Comparison of ENCODE assay signal across 26 cellular contexts in the genomic region with DNA sequence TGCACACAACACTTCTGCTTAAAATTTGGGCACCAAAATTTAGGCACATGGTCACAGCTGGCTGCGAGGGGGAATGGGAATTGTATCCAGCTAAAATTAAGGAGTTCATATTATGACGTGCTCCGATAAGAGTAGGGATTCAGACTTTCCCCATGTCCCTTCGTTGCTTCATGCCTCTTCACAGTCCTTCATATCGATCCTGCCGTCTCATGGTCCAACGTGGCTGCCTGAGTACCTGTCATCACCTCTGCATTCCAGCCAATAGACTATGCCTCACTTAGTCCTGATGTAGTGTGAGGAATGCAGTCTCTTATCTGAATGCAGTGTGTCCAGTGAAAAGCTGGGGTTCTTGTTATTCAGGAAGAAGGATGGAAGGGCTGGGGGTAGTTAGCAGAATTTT.
"Had no signal": no experiment of that assay in that cellular context is flagged by ENCODE, and none has a peak within 500 bp of the region (broad histone marks: within the 10 kb centered on the region; RNA-seq: fewer than 3 reads in every experiment).

No MANE protein-coding gene starts in this region.

- H3K27me3 ChIP-seq: cardiac muscle cell, colonic mucosa, right atrium auricular region, transverse colon had no signal

- H3K4me3 ChIP-seq: cardiac muscle cell, colonic mucosa, esophagus squamous epithelium, right atrium auricular region, spleen, transverse colon had no signal

- H3K27ac ChIP-seq: cardiac muscle cell, colonic mucosa, epithelial cell of prostate, parathyroid adenoma, right atrium auricular region, spleen, transverse colon had no signal

- H3K9ac ChIP-seq: parathyroid adenoma had no signal

- H3K9me3 ChIP-seq: colonic mucosa, esophagus squamous epithelium, transverse colon had no signal

- H3K79me2 ChIP-seq: parathyroid adenoma had no signal

- H2AFZ ChIP-seq: parathyroid adenoma had no signal

- DNase-seq: activated CD4-positive, alpha-beta T cell treated with anti-CD3 and anti-CD28 coated beads for 36 hours; activated CD4-positive, CD25-positive, alpha-beta regulatory T cell; activated CD8-positive, alpha-beta memory T cell treated with anti-CD3 and anti-CD28 coated beads, Interleukin-2, amount 10 ng/mL, durations not matched to agents 7 days and 5 days; activated CD8-positive, alpha-beta T cell treated with anti-CD3 and anti-CD28 coated beads, Interleukin-2, amount 10 ng/mL, durations not matched to agents 7 days and 5 days; activated naive CD4-positive, alpha-beta T cell; activated T-cell treated with anti-CD3 and anti-CD28 coated beads, Interleukin-2, amount 50 U/mL, for 48 hours; cerebellar nuclear complex; colonic mucosa; effector CD8-positive, alpha-beta T cell; esophagus squamous epithelium; naive thymus-derived CD4-positive, alpha-beta T cell; occipital lobe; spleen; stimulated activated naive CD4-positive, alpha-beta T cell had no signal

- H3K36me3 ChIP-seq: cardiac muscle cell, colonic mucosa, esophagus squamous epithelium, right atrium auricular region, spleen, transverse colon had no signal

- FAIRE-seq: endometrium, frontal cortex, islet of Langerhans had no signal

- H3K4me1 ChIP-seq: colonic mucosa, parathyroid adenoma, transverse colon had no signal

- ATAC-seq: activated CD4-positive, alpha-beta T cell treated with anti-CD3 and anti-CD28 coated beads for 36 hours; activated CD8-positive, alpha-beta memory T cell treated with anti-CD3 and anti-CD28 coated beads, Interleukin-2, amount 10 ng/mL, durations not matched to agents 7 days and 5 days; activated CD8-positive, alpha-beta T cell treated with anti-CD3 and anti-CD28 coated beads, Interleukin-2, amount 10 ng/mL, durations not matched to agents 7 days and 5 days; activated naive CD4-positive, alpha-beta T cell treated with anti-CD3 and anti-CD28 coated beads, Interleukin-2, amount 50 U/mL, for 72 hours; left ventricle myocardium superior; naive thymus-derived CD4-positive, alpha-beta T cell had no signal

- H3K36me3 Mint-ChIP-seq: activated naive CD4-positive, alpha-beta T cell treated with anti-CD3 and anti-CD28 coated beads, Interleukin-2, amount 50 U/mL, for 72 hours had no signal

- H3K27ac Mint-ChIP-seq: activated CD4-positive, alpha-beta T cell treated with anti-CD3 and anti-CD28 coated beads for 36 hours; activated CD8-positive, alpha-beta memory T cell treated with anti-CD3 and anti-CD28 coated beads, Interleukin-2, amount 10 ng/mL, durations not matched to agents 7 days and 5 days; activated CD8-positive, alpha-beta T cell treated with anti-CD3 and anti-CD28 coated beads, Interleukin-2, amount 10 ng/mL, durations not matched to agents 7 days and 5 days; activated naive CD4-positive, alpha-beta T cell treated with anti-CD3 and anti-CD28 coated beads, Interleukin-2, amount 50 U/mL, for 72 hours; activated T-helper 2 cell treated with anti-CD3 and anti-CD28 coated beads, Interferon-gamma antibody, Interleukin-2, Interleukin-4, amounts not matched to agents 10 μg/mL and 5 μg/mL and 100 μg/mL, durations not matched to agents 14 hours and 24 hours and 36 hours had no signal

- H3K4me1 Mint-ChIP-seq: activated CD4-positive, alpha-beta T cell treated with anti-CD3 and anti-CD28 coated beads for 36 hours had no signal

- H3K4me3 Mint-ChIP-seq: activated CD4-positive, alpha-beta T cell treated with anti-CD3 and anti-CD28 coated beads for 36 hours; activated CD8-positive, alpha-beta memory T cell treated with anti-CD3 and anti-CD28 coated beads, Interleukin-2, amount 10 ng/mL, durations not matched to agents 7 days and 5 days; activated CD8-positive, alpha-beta T cell treated with anti-CD3 and anti-CD28 coated beads, Interleukin-2, amount 10 ng/mL, durations not matched to agents 7 days and 5 days; naive thymus-derived CD4-positive, alpha-beta T cell; neural crest cell had no signal
